8 cellular contexts compared by ENCODE assay signal in genomic region chr11:68447015-68447801, GRCh38. TPM values are rescaled to one million over a fixed set of nuclear protein-coding genes. Genes with fewer than 3 reads are reported as not detected.
DNase-seq lines count a peak whose midpoint lies in the region; ATAC-seq and TF ChIP-seq lines count a peak whose summit lies in the region.

No MANE protein-coding gene starts in this region.

- H2BK15ac ChIP-seq in neuronal stem cell (ENCODE audit: low read length) = no peak overlapping the region

- H2AK5ac ChIP-seq in neuronal stem cell (ENCODE audit: low read depth, low read length) = peak overlapping the region; percentile 13

- DNase-seq in GM10266 (ENCODE audit: extremely low spot score) (peak; percentile 87), HT1080 (ENCODE audit: low read depth) (peak; percentile 59), RPMI7951 (ENCODE audit: low read depth) (peak; percentile 64), fibroblast of the conjunctiva (ENCODE audit: low read depth) (peak; percentile 47), neuronal stem cell (ENCODE audit: low spot score) (peak; percentile 64)
- peak; percentile 52 to 59 for DNase-seq in activated T-helper 1 cell treated with anti-CD3 and anti-CD28 coated beads, Interleukin-2, amount 50 U/mL, for 16 hours (ENCODE audit: low read depth in 1 of 2, low spot score in 1 of 2)
- peak; percentile 64 to 75 for DNase-seq in stimulated activated naive CD8-positive, alpha-beta T cell treated with anti-CD3 and anti-CD28 coated beads, Interleukin-15, amount 100 ng/mL, for 72 hours

- no peak overlapping the region for H3K27ac ChIP-seq in neuronal stem cell (replicated peaks; ENCODE audit: low read length)

- H4K8ac ChIP-seq in neuronal stem cell (ENCODE audit: low read depth, low read length) = no peak overlapping the region

- peaks cover 0 to 3% of the 10 kb centered on the region in 2 donors for H3K4me1 ChIP-seq in neuronal stem cell (ENCODE audit: control insufficient read depth in 2 of 2, insufficient read depth in 1 of 2, low read depth in 1 of 2, low read length in 2 of 2)

- no CpG with 5 or more reads among the region's 25 CpGs for WGBS in neuronal stem cell (ENCODE audit: extremely low coverage in 2 of 2, insufficient read length in 2 of 2, insufficient replicate concordance in 1 of 2), 2 donors

- H2BK5ac ChIP-seq in neuronal stem cell (ENCODE audit: low read length) = no peak overlapping the region

- peaks cover 9% of the 10 kb centered on the region for H3K4me1 Mint-ChIP-seq in stimulated activated naive CD8-positive, alpha-beta T cell treated with anti-CD3 and anti-CD28 coated beads, Interleukin-15, amount 100 ng/mL, for 72 hours

- peak; percentile 95 for ATAC-seq in stimulated activated naive CD8-positive, alpha-beta T cell treated with anti-CD3 and anti-CD28 coated beads, Interleukin-15, amount 100 ng/mL, for 72 hours
- ATAC-seq in GM19023 (IDR thresholded peaks at IDR 0.05; ENCODE audit: unreplicated experiment) = no peak

- no peaks in the 10 kb centered on the region for H3K9me3 Mint-ChIP-seq in stimulated activated naive CD8-positive, alpha-beta T cell treated with anti-CD3 and anti-CD28 coated beads, Interleukin-15, amount 100 ng/mL, for 72 hours

- no peak overlapping the region for H3K18ac ChIP-seq in neuronal stem cell (ENCODE audit: low read length)

- peak overlapping the region; percentile 19 to 57 for H3K27ac Mint-ChIP-seq in stimulated activated naive CD8-positive, alpha-beta T cell treated with anti-CD3 and anti-CD28 coated beads, Interleukin-15, amount 100 ng/mL, for 72 hours

- peak overlapping the region; percentile 14 for H3K23ac ChIP-seq in neuronal stem cell (ENCODE audit: low read depth, low read length, poor library complexity)

- peaks cover 0 to 2% of the 10 kb centered on the region in 2 donors for H3K9me3 ChIP-seq in neuronal stem cell (replicated peaks in 1 of 2; ENCODE audit: control insufficient read depth in 2 of 2, insufficient read depth in 1 of 2, low read depth in 1 of 2, low read length in 2 of 2)

- peaks cover 14 to 32% of the 10 kb centered on the region in 2 donors for H3K36me3 ChIP-seq in neuronal stem cell (replicated peaks in 1 of 2; ENCODE audit: control insufficient read depth in 2 of 2, insufficient read depth in 2 of 2, low read length in 2 of 2)

- H3K4ac ChIP-seq in neuronal stem cell (ENCODE audit: low read length) = no peak overlapping the region

- H3K4me2 ChIP-seq in neuronal stem cell (ENCODE audit: insufficient read depth, low read length, poor library complexity, severe bottlenecking) = no peak overlapping the region

- H3K4me3 ChIP-seq in neuronal stem cell (ENCODE audit: low read length in 2 of 2) = no peak overlapping the region

- H3K4me3 Mint-ChIP-seq in stimulated activated naive CD8-positive, alpha-beta T cell treated with anti-CD3 and anti-CD28 coated beads, Interleukin-15, amount 100 ng/mL, for 72 hours = peak overlapping the region in 1 of 2 donors; percentile 27

- H3K14ac ChIP-seq in neuronal stem cell (ENCODE audit: low read length) = no peak overlapping the region

- TF ChIP-seq CTCF in GM10266 (IDR thresholded peaks at IDR 0.05; ENCODE audit: control insufficient read depth, insufficient read depth, low read depth, missing control alignments) = peak; percentile 89

- no peak overlapping the region for H4K91ac ChIP-seq in neuronal stem cell (ENCODE audit: low read depth, low read length, poor library complexity)

- peak overlapping the region; percentile 53 for H3K9ac ChIP-seq in neuronal stem cell (ENCODE audit: low read depth, low read length, poor library complexity)

- H2BK120ac ChIP-seq in neuronal stem cell (ENCODE audit: low read depth, low read length) = no peak overlapping the region

- H2BK12ac ChIP-seq in neuronal stem cell (ENCODE audit: low read length) = peak overlapping the region; percentile 30

- H3K27me3 Mint-ChIP-seq in stimulated activated naive CD8-positive, alpha-beta T cell treated with anti-CD3 and anti-CD28 coated beads, Interleukin-15, amount 100 ng/mL, for 72 hours = no peaks in the 10 kb centered on the region

- H3K27me3 ChIP-seq in neuronal stem cell (ENCODE audit: control insufficient read depth in 3 of 3, insufficient read depth in 3 of 3, low read depth in 1 of 3, low read length in 3 of 3) = no peaks in the 10 kb centered on the region

- no peak overlapping the region for H2AFZ ChIP-seq in neuronal stem cell (ENCODE audit: low read length)

- H3K79me1 ChIP-seq in neuronal stem cell (ENCODE audit: low read depth, low read length) = peaks cover 3% of the 10 kb centered on the region

RNA-seq across cellular contexts. Expression of gene PPP6R3, which starts 13.3 kb away (rescaled TPM):
- total RNA-seq in HT1080 (2014; rRNA removed; shearing (Covaris generic)) = 93.6 and 111 TPM in 2 replicates
- polyA plus RNA-seq in HT1080 (2015; cell fraction: cytosol; rRNA removed) = 41.5 and 50.2 TPM in 2 replicates
- 96.7 and 114 TPM in 2 replicates for polyA plus RNA-seq in HT1080 (2015; cell fraction: nucleus; rRNA removed)
- total RNA-seq in RPMI7951 (2014; rRNA removed; shearing (Covaris generic)) = 92.3 and 113 TPM in 2 replicates
- 55.3 TPM for polyA plus RNA-seq in neuronal stem cell (2013, experiment 1 of 2)
- 57.5 TPM for polyA plus RNA-seq in neuronal stem cell (2013, experiment 2 of 2)
